ENCODE assay signal across 1 cellular context in genomic region chr20:57595041-57596030, GRCh38.
A peak's percentile ranks its signal among the peaks of the same experiment; 100 is the strongest.
TF ChIP-seq lines count a peak whose summit lies in the region.

No MANE protein-coding gene starts in this region.

TF ChIP-seq in K562, 482 proteins besides CTCF, POLR2A, EP300 and RAD21:
- TF ChIP-seq BCOR (IDR thresholded peaks at IDR 0.05), result peak; percentile 61; the same call in 1 of the 2 replicates
- no peak for TF ChIP-seq ZFPM2 (CRISPR knock-in tag; IDR thresholded peaks at IDR 0.05)
- 0 out of 2 replicates have a peak, but pooled peaks have one; percentile 6 for TF ChIP-seq USF1 (CRISPR knock-in tag; IDR thresholded peaks at IDR 0.05)
- TF ChIP-seq CEBPG (CRISPR knock-in tag; IDR thresholded peaks at IDR 0.05), result no peak
- TF ChIP-seq CEBPG (tag; conservative IDR thresholded peaks at IDR 0.05 in 1 of 2, IDR thresholded peaks at IDR 0.05 in 1 of 2), result no peak
- TF ChIP-seq FOXA1 (IDR thresholded peaks at IDR 0.05; ENCODE audit: borderline replicate concordance), result no peak
- TF ChIP-seq ZNF134 (CRISPR knock-in tag; conservative IDR thresholded peaks at IDR 0.05), result 0 out of 2 replicates have a peak, but pooled peaks have one; percentile 34
- no peak for TF ChIP-seq CREB1 (IDR thresholded peaks at IDR 0.05)
- no peak for TF ChIP-seq CREB1 (CRISPR knock-in tag; IDR thresholded peaks at IDR 0.05)
- no peak for TF ChIP-seq ZNF592 (IDR thresholded peaks at IDR 0.05)
- no peak for TF ChIP-seq FOXO4 (CRISPR knock-in tag; IDR thresholded peaks at IDR 0.05)
- no peak for TF ChIP-seq SMARCC2 (IDR thresholded peaks at IDR 0.05; ENCODE audit: low read depth)
- no peak for TF ChIP-seq RNF2 (IDR thresholded peaks at IDR 0.05)
- TF ChIP-seq HNRNPLL (IDR thresholded peaks at IDR 0.05; ENCODE audit: low read depth, low read length, poor library complexity, severe bottlenecking), result no peak
- no peak for TF ChIP-seq ZNF23 (CRISPR knock-in tag; IDR thresholded peaks at IDR 0.05)
- peak in 1 of 2 experiments; percentile 29; a peak in 1 of 4 replicates for TF ChIP-seq KDM1A (IDR thresholded peaks at IDR 0.05)
- TF ChIP-seq FOXJ3 (CRISPR knock-in tag; IDR thresholded peaks at IDR 0.05), result no peak
- no peak for TF ChIP-seq ARID1B (IDR thresholded peaks at IDR 0.05)
- no peak for TF ChIP-seq ZNF277 (CRISPR knock-in tag; IDR thresholded peaks at IDR 0.05; ENCODE audit: borderline replicate concordance)
- TF ChIP-seq ZBTB9 (CRISPR knock-in tag; IDR thresholded peaks at IDR 0.05), result no peak
